8 cellular contexts compared by ENCODE assay signal in genomic region chr14:70086685-70087379, GRCh38.
DNase-seq lines count a peak whose midpoint lies in the region; ATAC-seq and TF ChIP-seq lines count a peak whose summit lies in the region.

No MANE protein-coding gene starts in this region.

- no peak overlapping the region for H2AFZ ChIP-seq in PC-3 (ENCODE audit: low read length)

- no peaks in the 10 kb centered on the region for H3K9me2 ChIP-seq in PC-3 (replicated peaks; ENCODE audit: low read length)

- no peaks in the 10 kb centered on the region for H4K20me1 ChIP-seq in PC-3 (ENCODE audit: low read length)

- H3K36me3 ChIP-seq in PC-3 (ENCODE audit: low read depth, low read length) (no peaks in the 10 kb centered on the region), gastrocnemius medialis (no peaks in the 10 kb centered on the region)

- H3K36me3 Mint-ChIP-seq in HFFc6 (ENCODE audit: low read depth): no peaks in the 10 kb centered on the region

- H3K27me3 Mint-ChIP-seq in HFFc6 (ENCODE audit: insufficient read depth): no peaks in the 10 kb centered on the region

- H3K4me1 ChIP-seq in PC-3 (ENCODE audit: insufficient read depth, low read length) (no peaks in the 10 kb centered on the region), gastrocnemius medialis (peaks cover 10 to 19% of the 10 kb centered on the region in 2 donors)

- H3K27ac Mint-ChIP-seq in HFFc6: no peak overlapping the region

- POLR2A ChIA-PET in PC-3 (lab: Charles Lee; ENCODE audit: unreplicated experiment): interaction anchor here (0.5 to 1.0 kb wide), 4 partner anchors 79 to 609 kb away, joined by 3 to 24 read pairs (median 3); no protein-coding TSS in a partner anchor

- H3K4me3 Mint-ChIP-seq in HFFc6: no peak overlapping the region

- intact Hi-C loops in PC-3 (cut with micrococcal nuclease): loop anchor here (1.0 to 5.0 kb wide), 3 partner anchors 231 to 495 kb away; no protein-coding TSS in a partner anchor
- intact Hi-C loops in gastrocnemius medialis (cut with DNase I; ENCODE audit: low total_unique reads): loop anchor here (1.0 to 2.0 kb wide), 2 partner anchors 101 to 170 kb away; partner anchors contain the start of gene SLC8A3

- TF ChIP-seq POLR2A in gastrocnemius medialis (IDR thresholded peaks at IDR 0.05): no peak

- H3K9me3 Mint-ChIP-seq in HFFc6: peaks cover 6% of the 10 kb centered on the region

- no peaks in the 10 kb centered on the region for H3F3A ChIP-seq in PC-3 (ENCODE audit: low read length, unreplicated experiment)

- in situ Hi-C loops in gastrocnemius medialis (cut with MboI; ENCODE audit: low sequenced_read_pairs in 4 of 4): no loop called here

- CTCF ChIA-PET in PC-3 (lab: Charles Lee): interaction anchor here (0.5 to 1.4 kb wide), 10 partner anchors 10 to 481 kb away, joined by 3 to 9 read pairs (median 4); no protein-coding TSS in a partner anchor

- H3K4me2 ChIP-seq in PC-3 (ENCODE audit: low read length): no peak overlapping the region

- TF ChIP-seq CTCF in HFFc6 (IDR thresholded peaks at IDR 0.05) (peak; percentile 70), PC-3 (conservative IDR thresholded peaks at IDR 0.05; ENCODE audit: low read depth, low read length) (peak; percentile 87), gastrocnemius medialis (IDR thresholded peaks at IDR 0.05 in 4 of 5, conservative IDR thresholded peaks at IDR 0.05 in 1 of 5) (peak in 4 of 5 experiments; percentile 24 to 44 (median 29))

- DNase-seq in DMS153 treated with DMSO at 0.1 percent for 48 hours (lab: John Stamatoyannopoulos, UW; ENCODE audit: unreplicated experiment) (peak; percentile 22), HFFc6 (peak; percentile 7), PC-3 (peak; percentile 60), fibroblast of peridontal ligament (ENCODE audit: extremely low read depth) (peak; percentile 47), gastrocnemius medialis (no peak)
- no peak for DNase-seq in activated CD8-positive, alpha-beta memory T cell treated with anti-CD3 and anti-CD28 coated beads, Interleukin-2, amount 50 U/mL, for 48 hours

- BruUV-seq in PC-3 (replicated peaks; lab: Mats Ljungman, UMichigan): no TSS peak

- H3K9me3 ChIP-seq in PC-3 (ENCODE audit: low read length): no peaks in the 10 kb centered on the region
- H3K9me3 ChIP-seq in gastrocnemius medialis: no peaks in the 10 kb centered on the region

- H3K4me3 ChIP-seq in PC-3 (ENCODE audit: low read length) (no peak overlapping the region), gastrocnemius medialis (no peak overlapping the region)

- H3K27me3 ChIP-seq in PC-3 (ENCODE audit: low read length) (peaks cover 82% of the 10 kb centered on the region), gastrocnemius medialis (no peaks in the 10 kb centered on the region)

- H3K4me1 Mint-ChIP-seq in HFFc6 (ENCODE audit: low read depth): no peaks in the 10 kb centered on the region

- H3K27ac ChIP-seq in PC-3 (ENCODE audit: low read length) (no peak overlapping the region), gastrocnemius medialis (no peak overlapping the region)

- ATAC-seq in PC-3: peak; percentile 94
- peak in 1 of 2 donors; percentile 64 for ATAC-seq in gastrocnemius medialis
- ATAC-seq in GM21576 (IDR thresholded peaks at IDR 0.05; ENCODE audit: unreplicated experiment): no peak
- no peak for ATAC-seq in GM18858 (IDR thresholded peaks at IDR 0.05; ENCODE audit: unreplicated experiment)

- no peak overlapping the region for H3K9ac ChIP-seq in PC-3 (ENCODE audit: low read length)

- H3K79me2 ChIP-seq in PC-3 (ENCODE audit: low read length): no peaks in the 10 kb centered on the region

Comparison
In these comparisons a context has a peak if more than half of its experiments do, and no peak if none do; other contexts are left out.
1. DNase-seq: peak in DMS153 treated with DMSO at 0.1 percent for 48 hours (single experiment), HFFc6 (single experiment), PC-3 (single experiment) and fibroblast of peridontal ligament (single experiment); none in gastrocnemius medialis (0 of 2) and activated CD8-positive, alpha-beta memory T cell treated with anti-CD3 and anti-CD28 coated beads, Interleukin-2, amount 50 U/mL, for 48 hours (single experiment).
2. CTCF ChIP-seq: peak in every context shown above with its lines; median percentile 87 in PC-3; 70 in HFFc6; 29 in gastrocnemius medialis.